ENCODE assay signal across 8 cellular contexts in genomic region chr6:24402697-24403500, GRCh38. TPM values are rescaled to one million over a fixed set of nuclear protein-coding genes. Genes with fewer than 3 reads are reported as not detected.
DNase-seq lines count a peak whose midpoint lies in the region; ATAC-seq, FAIRE-seq and TF ChIP-seq lines count a peak whose summit lies in the region.

TSS of gene MRS2 (plus strand) at chr6:24402936. CDS start at chr6:24403047, 111 bp downstream.

- H3K4me3 ChIP-seq in kidney (ENCODE audit: low read length in 2 of 2), result peak within 1 kb of the TSS; percentile 96 to 98

- ATAC-seq in GM19025 (IDR thresholded peaks at IDR 0.05; ENCODE audit: low read depth, unreplicated experiment) (peak; percentile 96), HG03280 (IDR thresholded peaks at IDR 0.05; ENCODE audit: unreplicated experiment) (peak; percentile 93)

- peaks cover 3 to 5% of the 10 kb centered on the region in 2 donors for H3K4me1 ChIP-seq in kidney (ENCODE audit: control insufficient read depth in 1 of 2, insufficient read depth in 1 of 2, low read depth in 1 of 2, low read length in 2 of 2)

- no peak for FAIRE-seq in kidney (lab: Jason Lieb, UNC)

- H3K36me3 ChIP-seq in kidney (ENCODE audit: control insufficient read depth in 1 of 2, insufficient read depth in 2 of 2, low read length in 2 of 2), result peaks cover 0 to 5% of the 10 kb centered on the region in 2 donors

- DNase-seq in AG20443 (ENCODE audit: low spot score) (peak; percentile 95), NCI-H446 (lab: John Stamatoyannopoulos, UW) (peak; percentile 8 to 67), cerebellum (ENCODE audit: low spot score) (peak; percentile 91), kidney (peak; percentile 96)
- DNase-seq in activated CD4-positive, alpha-beta T cell treated with anti-CD3 and anti-CD28 coated beads for 24 hours (ENCODE audit: low read depth in 2 of 2), result peak; percentile 62 to 64
- DNase-seq in stimulated activated CD4-positive, alpha-beta T cell treated with anti-CD3 and anti-CD28 coated beads, Interleukin-15, amount 100 ng/mL, for 24 hours, result peak; percentile 85

- TF ChIP-seq CTCF in kidney (IDR thresholded peaks at IDR 0.05; ENCODE audit: borderline replicate concordance, extremely low read depth, insufficient read depth), result peak; percentile 3

- peak within 1 kb of the TSS; percentile 91 for H3K9ac ChIP-seq in kidney (ENCODE audit: low read length in 2 of 2)

- H3K9me3 ChIP-seq in kidney (ENCODE audit: control insufficient read depth in 1 of 2, low read length in 2 of 2), result no peaks in the 10 kb centered on the region

- intact Hi-C loops in kidney (cut with DNase I), result no loop called here

- H3K27ac ChIP-seq in kidney (ENCODE audit: low read depth in 2 of 2, low read length in 2 of 2), result peak within 1 kb of the TSS; percentile 78 to 87

RNA-seq across cellular contexts. Expression of gene MRS2, which starts in this region (rescaled TPM):
- total RNA-seq in cerebellum (16.8 TPM), kidney (23.6 TPM)
- polyA plus RNA-seq in kidney (ENCODE audit: insufficient read depth, low read depth, low replicate concordance), result 27.8 TPM

Comparison
In these comparisons a context has a peak if more than half of its experiments do, and no peak if none do; other contexts are left out.
1. Peak in every context shown above with its lines: DNase-seq, ATAC-seq, H3K4me3 ChIP-seq and H3K27ac ChIP-seq.
2. DNase-seq: peak in every context shown above with its lines; median percentile 96 in kidney; 95 in AG20443; 91 in cerebellum; 85 in stimulated activated CD4-positive, alpha-beta T cell treated with anti-CD3 and anti-CD28 coated beads, Interleukin-15, amount 100 ng/mL, for 24 hours; 63 in activated CD4-positive, alpha-beta T cell treated with anti-CD3 and anti-CD28 coated beads for 24 hours; 38 in NCI-H446.